21 cellular contexts compared by ENCODE assay signal in the genomic region with DNA sequence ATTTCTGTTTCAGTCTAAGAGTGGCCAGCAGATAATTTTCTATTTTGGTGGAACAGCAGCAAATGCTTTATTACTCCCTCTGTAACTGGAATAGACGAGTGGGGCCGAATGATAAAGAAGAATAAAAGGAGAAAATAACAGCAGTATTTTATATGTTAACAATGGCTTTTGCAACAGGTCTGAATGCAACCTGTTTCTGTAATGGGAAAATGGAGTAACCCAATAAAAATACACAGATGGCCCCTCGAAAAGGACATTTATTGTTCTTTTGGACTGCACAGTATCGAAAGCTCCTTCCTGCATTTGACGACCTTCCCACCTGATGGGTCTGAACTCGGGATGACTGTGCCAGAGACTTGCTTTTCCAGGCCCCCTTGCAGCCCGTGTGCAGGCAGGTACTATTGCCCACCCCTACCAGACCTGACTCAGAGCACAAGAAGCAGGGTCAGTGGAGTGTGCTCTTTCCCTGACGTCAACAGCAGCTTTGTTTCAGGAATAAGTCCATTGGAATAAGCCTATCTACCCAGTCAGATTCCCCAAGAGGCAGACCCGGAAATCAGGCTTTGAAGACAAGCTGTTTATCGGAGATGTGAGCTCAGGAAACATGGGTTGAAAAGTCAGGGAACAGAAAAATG.
"Had no signal": no experiment of that assay in that cellular context is flagged by ENCODE, and none has a peak within 500 bp of the region (broad histone marks: within the 10 kb centered on the region; RNA-seq: fewer than 3 reads in every experiment).

No MANE protein-coding gene starts in this region.

- H3K4me3 Mint-ChIP-seq: naive B cell; nephron; stimulated activated naive B cell treated with anti-CD40 and anti-IgM and Interleukin-4, amounts not matched to agents 10 μg/mL and 1 μg/mL and 100 μg/mL, for 72 hours; stimulated activated naive CD8-positive, alpha-beta T cell treated with anti-CD3 and anti-CD28 coated beads, Interleukin-15, amount 100 ng/mL, for 72 hours had no signal

- H3K36me3 ChIP-seq: heart left ventricle, sigmoid colon, tibial nerve had no signal

- H3K27me3 ChIP-seq: heart left ventricle, sigmoid colon, testis, tibial nerve had no signal

- H3K27ac ChIP-seq: coronary artery, dorsolateral prefrontal cortex, heart left ventricle, psoas muscle, sigmoid colon, skin epidermis, testis, tibial nerve had no signal

- H3K4me1 Mint-ChIP-seq: naive B cell; stimulated activated naive B cell treated with anti-CD40 and anti-IgM and Interleukin-4, amounts not matched to agents 10 μg/mL and 1 μg/mL and 100 μg/mL, for 72 hours; stimulated activated naive CD8-positive, alpha-beta T cell treated with anti-CD3 and anti-CD28 coated beads, Interleukin-15, amount 100 ng/mL, for 72 hours had no signal

- H3K9me3 ChIP-seq: testis had no signal

- H3K27ac Mint-ChIP-seq: stimulated activated naive B cell treated with anti-CD40 and anti-IgM and Interleukin-4, amounts not matched to agents 10 μg/mL and 1 μg/mL and 100 μg/mL, for 72 hours; stimulated activated naive CD8-positive, alpha-beta T cell treated with anti-CD3 and anti-CD28 coated beads, Interleukin-15, amount 100 ng/mL, for 72 hours had no signal

- DNase-seq: dorsolateral prefrontal cortex; effector CD8-positive, alpha-beta T cell; heart left ventricle; hippocampal formation; kidney glomerular epithelial cell; left ventricle myocardium superior; mesenchymal stem cell; midbrain; naive B cell; psoas muscle; sigmoid colon; stimulated activated CD4-positive, alpha-beta T cell treated with anti-CD3 and anti-CD28 coated beads, Interleukin-2, amount 100 ng/mL, for 24 hours; stimulated activated CD4-positive, alpha-beta T cell treated with anti-CD3 and anti-CD28 coated beads, Interleukin-4, amount 100 ng/mL, for 4 hours; stimulated activated naive B cell treated with anti-CD40 and anti-IgM and Interleukin-4, amounts not matched to agents 10 μg/mL and 1 μg/mL and 100 μg/mL, for 72 hours; stimulated activated naive CD8-positive, alpha-beta T cell treated with anti-CD3 and anti-CD28 coated beads, Interleukin-15, amount 100 ng/mL, for 72 hours; testis had no signal

- H3K4me3 ChIP-seq: coronary artery, dorsolateral prefrontal cortex, heart left ventricle, lung, psoas muscle, sigmoid colon, skin epidermis, testis, tibial nerve had no signal

- ATAC-seq: left ventricle myocardium superior; psoas muscle; stimulated activated naive B cell treated with anti-CD40 and anti-IgM and Interleukin-4, amounts not matched to agents 10 μg/mL and 1 μg/mL and 100 μg/mL, for 72 hours; stimulated activated naive CD8-positive, alpha-beta T cell treated with anti-CD3 and anti-CD28 coated beads, Interleukin-15, amount 100 ng/mL, for 72 hours had no signal

- H3K36me3 Mint-ChIP-seq: stimulated activated naive B cell treated with anti-CD40 and anti-IgM and Interleukin-4, amounts not matched to agents 10 μg/mL and 1 μg/mL and 100 μg/mL, for 72 hours had no signal

- H3K4me1 ChIP-seq: psoas muscle, sigmoid colon, testis, tibial nerve had no signal
